ENCODE assay signal across 21 cellular contexts in the genomic region with DNA sequence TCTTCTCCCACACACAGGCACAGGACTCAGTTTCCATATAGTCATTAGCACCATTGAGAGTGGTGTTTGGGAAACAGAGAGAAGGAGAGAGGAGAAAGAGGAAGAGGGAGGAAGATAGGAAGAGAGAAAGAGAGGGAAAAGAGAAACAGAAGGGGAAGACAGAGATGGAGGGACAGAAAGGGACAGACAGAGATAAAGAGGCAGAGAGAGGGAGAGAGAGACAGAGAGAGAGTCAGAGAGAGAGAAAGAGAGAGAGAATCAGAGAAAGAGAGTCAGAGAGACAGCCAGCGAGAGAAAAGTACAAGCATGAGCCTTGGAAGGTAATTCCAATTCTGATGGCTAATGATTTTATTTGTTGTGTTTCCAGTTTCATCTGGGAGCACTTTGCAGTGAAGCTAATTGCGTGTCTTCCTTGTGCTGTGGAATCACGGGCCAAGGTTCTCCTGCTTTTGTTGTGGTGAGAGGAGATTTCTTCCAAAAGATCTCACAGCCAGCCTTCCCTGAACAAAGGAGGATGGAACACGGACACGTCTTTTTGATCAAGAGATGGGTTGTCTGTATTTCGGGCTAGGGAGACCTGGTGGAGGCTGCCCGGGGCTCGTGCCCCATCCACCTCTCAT.
"Had no signal": no experiment of that assay in that cellular context is flagged by ENCODE, and none has a peak within 500 bp of the region (broad histone marks: within the 10 kb centered on the region; RNA-seq: fewer than 3 reads in every experiment).

No MANE protein-coding gene starts in this region.

- H3K27me3 ChIP-seq: SJSA1 had no signal

- H3K27ac Mint-ChIP-seq: activated naive CD4-positive, alpha-beta T cell treated with anti-CD3 and anti-CD28 coated beads, Interleukin-2, amount 10 ng/mL, durations not matched to agents 7 days and 5 days; activated naive CD8-positive, alpha-beta T cell treated with anti-CD3 and anti-CD28 coated beads for 36 hours; activated T-helper 17 cell treated with anti-CD3 and anti-CD28 coated beads, Interleukin-2, amount 50 U/mL, for 72 hours; T-helper 1 cell treated with Interleukin-12 subunit alpha and Interleukin-12 subunit beta and Interleukin-4 antibody, amounts not matched to agents 30 μg/mL and 1 μg/mL, for 36 hours had no signal

- H3K36me3 ChIP-seq: SJSA1 had no signal

- H3K36me3 Mint-ChIP-seq: activated naive CD4-positive, alpha-beta T cell treated with anti-CD3 and anti-CD28 coated beads, Interleukin-2, amount 10 ng/mL, durations not matched to agents 7 days and 5 days; activated naive CD8-positive, alpha-beta T cell treated with anti-CD3 and anti-CD28 coated beads for 36 hours had no signal

- H3K4me3 ChIP-seq: K562, SJSA1 had no signal

- DNase-seq: activated CD4-positive, alpha-beta T cell treated with anti-CD3 and anti-CD28 coated beads for 48 hours; activated CD4-positive, alpha-beta T cell treated with anti-CD3 and anti-CD28 coated beads, Interleukin-2, amount 50 U/mL, for 48 hours; activated gamma-delta T cell treated with Interleukin-2 at 50 U/mL for 16 hours; activated naive CD4-positive, alpha-beta T cell treated with anti-CD3 and anti-CD28 coated beads, Interleukin-2, amount 10 ng/mL, durations not matched to agents 7 days and 5 days; activated naive CD8-positive, alpha-beta T cell treated with anti-CD3 and anti-CD28 coated beads for 36 hours; activated T-cell treated with anti-CD3 and anti-CD28 coated beads for 4 hours; activated T-cell treated with anti-CD3 and anti-CD28 coated beads, Interleukin-2, amount 50 U/mL, for 48 hours; caudate nucleus; Karpas-422; NCI-H1105 treated with DMSO at 0.1 percent for 48 hours; NCI-H1436 treated with DMSO at 0.1 percent for 48 hours; NCI-H187; NCI-H2081; NCI-H510A treated with DMSO at 0.1 percent for 48 hours; NCI-H69; NK-92 treated with Interleukin-12 subunit alpha and Interleukin-12 subunit beta, amount 100 ng/mL, for 24 hours; SHP77 had no signal

- H3K4me3 Mint-ChIP-seq: activated naive CD4-positive, alpha-beta T cell treated with anti-CD3 and anti-CD28 coated beads, Interleukin-2, amount 10 ng/mL, durations not matched to agents 7 days and 5 days; activated naive CD8-positive, alpha-beta T cell treated with anti-CD3 and anti-CD28 coated beads for 36 hours; activated T-helper 17 cell treated with anti-CD3 and anti-CD28 coated beads, Interleukin-2, amount 50 U/mL, for 72 hours; T-helper 1 cell treated with Interleukin-12 subunit alpha and Interleukin-12 subunit beta and Interleukin-4 antibody, amounts not matched to agents 30 μg/mL and 1 μg/mL, for 36 hours had no signal

- H3K9me3 Mint-ChIP-seq: activated naive CD4-positive, alpha-beta T cell treated with anti-CD3 and anti-CD28 coated beads, Interleukin-2, amount 10 ng/mL, durations not matched to agents 7 days and 5 days; activated naive CD8-positive, alpha-beta T cell treated with anti-CD3 and anti-CD28 coated beads for 36 hours; activated T-helper 17 cell treated with anti-CD3 and anti-CD28 coated beads, Interleukin-2, amount 50 U/mL, for 72 hours; T-helper 1 cell treated with Interleukin-12 subunit alpha and Interleukin-12 subunit beta and Interleukin-4 antibody, amounts not matched to agents 30 μg/mL and 1 μg/mL, for 36 hours had no signal

- H3K4me1 Mint-ChIP-seq: activated naive CD4-positive, alpha-beta T cell treated with anti-CD3 and anti-CD28 coated beads, Interleukin-2, amount 10 ng/mL, durations not matched to agents 7 days and 5 days; activated naive CD8-positive, alpha-beta T cell treated with anti-CD3 and anti-CD28 coated beads for 36 hours; activated T-helper 17 cell treated with anti-CD3 and anti-CD28 coated beads, Interleukin-2, amount 50 U/mL, for 72 hours had no signal

- H3K9me3 ChIP-seq: SJSA1 had no signal
